In the genomic region with DNA sequence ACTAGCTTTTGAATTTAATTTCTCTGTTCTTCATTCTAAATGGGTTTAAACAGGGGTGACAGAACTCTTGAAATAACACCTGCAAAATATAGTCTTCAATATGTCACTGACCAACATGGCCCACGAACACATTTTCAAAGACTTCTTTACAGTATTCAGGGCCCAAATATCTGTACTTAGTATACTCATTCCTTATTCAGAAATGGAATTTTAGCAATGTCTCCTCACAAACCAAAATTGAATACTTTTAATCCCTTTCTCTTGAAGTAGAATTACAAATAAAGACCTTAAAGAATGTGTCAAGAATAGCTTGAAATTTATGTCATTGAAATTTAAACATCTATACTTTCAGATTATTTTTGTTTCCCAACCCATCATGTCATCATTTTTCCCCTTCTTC, we compare ENCODE assay signal across 20 cellular contexts.
DNase-seq lines count a peak whose midpoint lies in the region; ATAC-seq and TF ChIP-seq lines count a peak whose summit lies in the region.
"Had no signal": no experiment of that assay in that cellular context is flagged by ENCODE, and none has a peak within 500 bp of the region (broad histone marks: within the 10 kb centered on the region; RNA-seq: fewer than 3 reads in every experiment).

No MANE protein-coding gene starts in this region.

- H3K27me3 ChIP-seq in IMR-90 (ENCODE audit: control insufficient read depth, insufficient read depth, low read length) (no peaks in the 10 kb centered on the region), aorta (ENCODE audit: control insufficient read depth in 1 of 2, insufficient read depth in 2 of 2, low read length in 1 of 2) (no peaks in the 10 kb centered on the region)
- H3K27me3 ChIP-seq: BLaER1 had no signal

- H3K4me1 ChIP-seq in IMR-90 (ENCODE audit: control insufficient read depth, insufficient read depth, low read length) (peaks cover 6% of the 10 kb centered on the region), aorta (ENCODE audit: control insufficient read depth in 1 of 2, insufficient read depth in 2 of 2, low read length in 2 of 2) (no peaks in the 10 kb centered on the region)
- H3K4me1 ChIP-seq: BLaER1, Caco-2 had no signal

- H2BK15ac ChIP-seq in IMR-90 (ENCODE audit: low read depth, low read length): no peak overlapping the region

- TF ChIP-seq CTCF in IMR-90 (conservative IDR thresholded peaks at IDR 0.05; ENCODE audit: low read depth, low read length): no peak
- no peak for TF ChIP-seq CTCF in chondrocyte (IDR thresholded peaks at IDR 0.05)
- TF ChIP-seq CTCF in osteocyte (IDR thresholded peaks at IDR 0.05): no peak

- TF ChIP-seq POLR2A in IMR-90 (IDR thresholded peaks at IDR 0.05; ENCODE audit: low read depth, low read length): no peak

- H3K27ac ChIP-seq in IMR-90 (ENCODE audit: insufficient read depth, low read length): no peak overlapping the region
- H3K27ac ChIP-seq in aorta (ENCODE audit: low read depth in 1 of 2, low read length in 2 of 2): no peak overlapping the region
- H3K27ac ChIP-seq: BLaER1, C4-2B, GM23248 had no signal

- H3K27ac Mint-ChIP-seq in chondrocyte (ENCODE audit: unreplicated experiment): peak overlapping the region; percentile 50
- peak overlapping the region; percentile 89 for H3K27ac Mint-ChIP-seq in osteocyte (ENCODE audit: unreplicated experiment)
- H3K27ac Mint-ChIP-seq: B cell; CD4-positive, CD25-positive, alpha-beta regulatory T cell; CD8-positive, alpha-beta T cell had no signal

- no peak overlapping the region for H4K5ac ChIP-seq in IMR-90 (ENCODE audit: low read depth, low read length)

- no peaks in the 10 kb centered on the region for H3K36me3 ChIP-seq in IMR-90 (ENCODE audit: control insufficient read depth, insufficient read depth, low read length)
- no peaks in the 10 kb centered on the region for H3K36me3 ChIP-seq in aorta (ENCODE audit: control insufficient read depth in 1 of 2, insufficient read depth in 2 of 2, low read length in 1 of 2)
- H3K36me3 ChIP-seq: BLaER1 had no signal

- no peak overlapping the region for H2AFZ ChIP-seq in IMR-90 (replicated peaks; ENCODE audit: low read length, poor library complexity)
- H2AFZ ChIP-seq: GM23248 had no signal

- POLR2A ChIA-PET in IMR-90 (lab: Charles Lee; ENCODE audit: unreplicated experiment): no interaction called here

- intact Hi-C loops in IMR-90 (cut with micrococcal nuclease) (no loop called here), aorta (cut with DNase I) (no loop called here)

- DNase-seq in IMR-90 (no peak), chondrocyte (ENCODE audit: low spot score) (no peak), osteocyte (ENCODE audit: extremely low spot score, unreplicated experiment) (no peak), aorta (no peak), NCI-H524 treated with DMSO at 0.1 percent for 48 hours (lab: John Stamatoyannopoulos, UW) (no peak)
- no peak for DNase-seq in activated CD8-positive, alpha-beta memory T cell treated with anti-CD3 and anti-CD28 coated beads, Interleukin-2, amount 50 U/mL, for 4 hours
- DNase-seq: Caco-2; CD4-positive, CD25-positive, alpha-beta regulatory T cell; CD8-positive, alpha-beta T cell; DMS153; DND-41; EL; GDM1; GM23248; H7; HCEC 1CT had no signal

- ATAC-seq in IMR-90 (ENCODE audit: low read depth) (peak; percentile 78), aorta (ENCODE audit: low FRiP score) (no peak)
- ATAC-seq: CD8-positive, alpha-beta T cell; GM12878 had no signal

- H4K91ac ChIP-seq in IMR-90 (ENCODE audit: insufficient read depth, low read depth, low read length): no peak overlapping the region

- H3K9me3 ChIP-seq in IMR-90 (ENCODE audit: control insufficient read depth, insufficient read depth, low read length) (no peaks in the 10 kb centered on the region), aorta (ENCODE audit: control insufficient read depth, low read length) (peaks cover 1% of the 10 kb centered on the region)

- TF ChIP-seq RAD21 in IMR-90 (IDR thresholded peaks at IDR 0.05; ENCODE audit: low read length): no peak

- H2AK5ac ChIP-seq in IMR-90 (ENCODE audit: low read depth, low read length): no peak overlapping the region

- H2BK5ac ChIP-seq in IMR-90 (ENCODE audit: low read depth, low read length, poor library complexity, severe bottlenecking): no peak overlapping the region

- no peak overlapping the region for H2BK120ac ChIP-seq in IMR-90 (ENCODE audit: low read depth, low read length)

- no peak overlapping the region for H3K18ac ChIP-seq in IMR-90 (ENCODE audit: low read depth, low read length)

- H3K79me1 ChIP-seq in IMR-90 (ENCODE audit: low read depth in 1 of 2, low read length in 2 of 2): no peaks in the 10 kb centered on the region

- H3K4me2 ChIP-seq in IMR-90 (ENCODE audit: low read depth, low read length): no peak overlapping the region
- H3K4me2 ChIP-seq: BLaER1 had no signal

- H3K4me3 Mint-ChIP-seq in chondrocyte (ENCODE audit: unreplicated experiment) (no peak overlapping the region), osteocyte (ENCODE audit: unreplicated experiment) (no peak overlapping the region)
- H3K4me3 Mint-ChIP-seq: B cell; CD4-positive, CD25-positive, alpha-beta regulatory T cell; CD8-positive, alpha-beta T cell had no signal

- no TSS peak for BruUV-seq in IMR-90 (replicated peaks; lab: Mats Ljungman, UMichigan)

- H3K27me3 Mint-ChIP-seq in chondrocyte (ENCODE audit: low read depth): no peaks in the 10 kb centered on the region
- no peaks in the 10 kb centered on the region for H3K27me3 Mint-ChIP-seq in osteocyte (ENCODE audit: unreplicated experiment)
- H3K27me3 Mint-ChIP-seq: B cell; CD4-positive, CD25-positive, alpha-beta regulatory T cell had no signal

- peaks cover 8% of the 10 kb centered on the region for H3K9me3 Mint-ChIP-seq in chondrocyte (ENCODE audit: low read depth)
- peaks cover 6% of the 10 kb centered on the region for H3K9me3 Mint-ChIP-seq in osteocyte (ENCODE audit: unreplicated experiment)
- H3K9me3 Mint-ChIP-seq: CD8-positive, alpha-beta T cell had no signal

- H3K4me3 ChIP-seq in IMR-90 (ENCODE audit: insufficient read depth, low read depth, low read length) (no peak overlapping the region), aorta (ENCODE audit: low read length in 2 of 2) (no peak overlapping the region)
- H3K4me3 ChIP-seq: BLaER1, GM12878, GM23248 had no signal

- dilution Hi-C loops in IMR-90 (cut with HindIII; ENCODE audit: low sequenced_read_pairs, unreplicated experiment): no loop called here

- peaks cover 4% of the 10 kb centered on the region; the same call in 1 of the 2 replicates for H3K9me1 ChIP-seq in IMR-90 (ENCODE audit: insufficient read depth, low read length)

- no peak overlapping the region for H2AK9ac ChIP-seq in IMR-90 (replicated peaks; ENCODE audit: low read depth, low read length, poor library complexity)

- no peak overlapping the region for H3K4ac ChIP-seq in IMR-90 (ENCODE audit: low read depth, low read length)

- no peak overlapping the region for H3K56ac ChIP-seq in IMR-90 (ENCODE audit: extremely low read depth, insufficient read depth, low read length)

- H4K20me1 ChIP-seq in IMR-90 (ENCODE audit: insufficient read depth, low read length): no peaks in the 10 kb centered on the region
- H4K20me1 ChIP-seq: BLaER1 had no signal

- H2BK20ac ChIP-seq in IMR-90 (ENCODE audit: low read depth, low read length): no peak overlapping the region

- WGBS in IMR-90 (ENCODE audit: extremely low coverage in 2 of 2, insufficient read length in 1 of 2), 2 experiments: 40% methylated on average over 1 of the region's 1 CpG; no CpG with 5 or more reads in 1 of the 2 experiments
- WGBS in aorta, 2 donors: 38 to 52% methylated on average over 1 of the region's 1 CpG

- H3K36me3 Mint-ChIP-seq in chondrocyte (ENCODE audit: low read depth) (peaks cover 6% of the 10 kb centered on the region), osteocyte (ENCODE audit: unreplicated experiment) (peaks cover 14% of the 10 kb centered on the region)
- H3K36me3 Mint-ChIP-seq: CD4-positive, CD25-positive, alpha-beta regulatory T cell; CD8-positive, alpha-beta T cell had no signal

- in situ Hi-C loops in IMR-90 (cut with MboI; ENCODE audit: low sequenced_read_pairs): no loop called here

- no peak overlapping the region for H3K9ac ChIP-seq in IMR-90 (ENCODE audit: low read depth, low read length)
- H3K9ac ChIP-seq: BLaER1, GM23248 had no signal

- no peak overlapping the region for H3K14ac ChIP-seq in IMR-90 (replicated peaks; ENCODE audit: low read depth, low read length)

- H3K4me1 Mint-ChIP-seq in chondrocyte (ENCODE audit: low read depth): peaks cover 30% of the 10 kb centered on the region
- H3K4me1 Mint-ChIP-seq in osteocyte (ENCODE audit: unreplicated experiment): peaks cover 42% of the 10 kb centered on the region
- H3K4me1 Mint-ChIP-seq: B cell; CD4-positive, CD25-positive, alpha-beta regulatory T cell had no signal

- H4K8ac ChIP-seq in IMR-90 (ENCODE audit: low read depth in 2 of 2, low read length in 2 of 2): no peak overlapping the region; a peak in 1 of 4 replicates

- CTCF ChIA-PET in IMR-90 (lab: Yijun Ruan, JAX): interaction anchor here (1.6 kb wide), 1 partner anchor 9 kb away, joined by 5 read pairs; no protein-coding TSS in a partner anchor

- H3K23ac ChIP-seq in IMR-90 (ENCODE audit: low read depth, low read length): no peak overlapping the region

TF ChIP-seq in IMR-90, 13 proteins besides CTCF, POLR2A, EP300 and RAD21:
- TF ChIP-seq CEBPB (IDR thresholded peaks at IDR 0.05; ENCODE audit: low read depth, low read length): no peak
